Comparison of ENCODE assay signal across 1 cellular context in the genomic region with DNA sequence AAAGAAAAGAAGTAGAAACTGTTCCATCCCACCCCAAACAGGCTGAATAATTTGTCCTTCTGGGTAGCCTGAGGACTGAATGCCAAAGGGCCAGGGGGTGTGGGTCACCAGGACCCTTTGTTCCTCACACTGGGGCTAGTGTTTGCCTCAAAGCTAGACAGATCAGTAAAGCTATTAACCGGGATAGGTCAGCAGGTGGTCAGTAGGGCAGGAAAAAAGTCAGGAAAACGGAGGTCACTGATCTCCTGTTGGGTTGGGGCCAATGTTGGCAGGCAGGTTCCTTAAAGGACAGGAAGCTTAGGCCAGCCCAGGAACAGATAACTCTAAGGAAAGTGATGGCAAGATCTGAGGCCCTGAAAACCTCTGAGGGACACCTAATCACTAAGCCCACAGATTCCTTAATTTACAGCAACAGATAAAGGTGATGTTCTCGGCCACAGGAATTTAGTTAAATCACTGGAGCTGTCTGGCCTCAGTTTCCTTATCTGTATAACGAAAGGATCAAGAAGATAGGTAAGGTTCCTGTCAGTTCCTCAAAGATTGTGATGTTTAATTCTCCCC.
A peak's percentile ranks its signal among the peaks of the same experiment; 100 is the strongest.
TF ChIP-seq lines count a peak whose summit lies in the region.

No MANE protein-coding gene starts in this region.

TF ChIP-seq in liver, 16 proteins besides CTCF, POLR2A, EP300 and RAD21 (continued from another document):
- TF ChIP-seq, protein P1, sequence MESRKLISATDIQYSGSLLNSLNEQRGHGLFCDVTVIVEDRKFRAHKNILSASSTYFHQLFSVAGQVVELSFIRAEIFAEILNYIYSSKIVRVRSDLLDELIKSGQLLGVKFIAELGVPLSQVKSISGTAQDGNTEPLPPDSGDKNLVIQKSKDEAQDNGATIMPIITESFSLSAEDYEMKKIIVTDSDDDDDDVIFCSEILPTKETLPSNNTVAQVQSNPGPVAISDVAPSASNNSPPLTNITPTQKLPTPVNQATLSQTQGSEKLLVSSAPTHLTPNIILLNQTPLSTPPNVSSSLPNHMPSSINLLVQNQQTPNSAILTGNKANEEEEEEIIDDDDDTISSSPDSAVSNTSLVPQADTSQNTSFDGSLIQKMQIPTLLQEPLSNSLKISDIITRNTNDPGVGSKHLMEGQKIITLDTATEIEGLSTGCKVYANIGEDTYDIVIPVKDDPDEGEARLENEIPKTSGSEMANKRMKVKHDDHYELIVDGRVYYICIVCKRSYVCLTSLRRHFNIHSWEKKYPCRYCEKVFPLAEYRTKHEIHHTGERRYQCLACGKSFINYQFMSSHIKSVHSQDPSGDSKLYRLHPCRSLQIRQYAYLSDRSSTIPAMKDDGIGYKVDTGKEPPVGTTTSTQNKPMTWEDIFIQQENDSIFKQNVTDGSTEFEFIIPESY (IDR thresholded peaks at IDR 0.05) = no peak
- TF ChIP-seq EGR1 (IDR thresholded peaks at IDR 0.05; ENCODE audit: low read depth in 2 of 2) = peak in 1 of 2 donors; percentile 18
- no peak for TF ChIP-seq TAF1 (conservative IDR thresholded peaks at IDR 0.05)
- peak; percentile 92 for TF ChIP-seq SP1 (IDR thresholded peaks at IDR 0.05)
- TF ChIP-seq, protein P2, sequence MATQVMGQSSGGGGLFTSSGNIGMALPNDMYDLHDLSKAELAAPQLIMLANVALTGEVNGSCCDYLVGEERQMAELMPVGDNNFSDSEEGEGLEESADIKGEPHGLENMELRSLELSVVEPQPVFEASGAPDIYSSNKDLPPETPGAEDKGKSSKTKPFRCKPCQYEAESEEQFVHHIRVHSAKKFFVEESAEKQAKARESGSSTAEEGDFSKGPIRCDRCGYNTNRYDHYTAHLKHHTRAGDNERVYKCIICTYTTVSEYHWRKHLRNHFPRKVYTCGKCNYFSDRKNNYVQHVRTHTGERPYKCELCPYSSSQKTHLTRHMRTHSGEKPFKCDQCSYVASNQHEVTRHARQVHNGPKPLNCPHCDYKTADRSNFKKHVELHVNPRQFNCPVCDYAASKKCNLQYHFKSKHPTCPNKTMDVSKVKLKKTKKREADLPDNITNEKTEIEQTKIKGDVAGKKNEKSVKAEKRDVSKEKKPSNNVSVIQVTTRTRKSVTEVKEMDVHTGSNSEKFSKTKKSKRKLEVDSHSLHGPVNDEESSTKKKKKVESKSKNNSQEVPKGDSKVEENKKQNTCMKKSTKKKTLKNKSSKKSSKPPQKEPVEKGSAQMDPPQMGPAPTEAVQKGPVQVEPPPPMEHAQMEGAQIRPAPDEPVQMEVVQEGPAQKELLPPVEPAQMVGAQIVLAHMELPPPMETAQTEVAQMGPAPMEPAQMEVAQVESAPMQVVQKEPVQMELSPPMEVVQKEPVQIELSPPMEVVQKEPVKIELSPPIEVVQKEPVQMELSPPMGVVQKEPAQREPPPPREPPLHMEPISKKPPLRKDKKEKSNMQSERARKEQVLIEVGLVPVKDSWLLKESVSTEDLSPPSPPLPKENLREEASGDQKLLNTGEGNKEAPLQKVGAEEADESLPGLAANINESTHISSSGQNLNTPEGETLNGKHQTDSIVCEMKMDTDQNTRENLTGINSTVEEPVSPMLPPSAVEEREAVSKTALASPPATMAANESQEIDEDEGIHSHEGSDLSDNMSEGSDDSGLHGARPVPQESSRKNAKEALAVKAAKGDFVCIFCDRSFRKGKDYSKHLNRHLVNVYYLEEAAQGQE (IDR thresholded peaks at IDR 0.05) = peak; percentile 56
- peak; percentile 24 for TF ChIP-seq HNF4G (IDR thresholded peaks at IDR 0.05)
- no peak for TF ChIP-seq FOXA1 (IDR thresholded peaks at IDR 0.05)
- no peak for TF ChIP-seq FOXA2 (IDR thresholded peaks at IDR 0.05)
- TF ChIP-seq, protein P3, sequence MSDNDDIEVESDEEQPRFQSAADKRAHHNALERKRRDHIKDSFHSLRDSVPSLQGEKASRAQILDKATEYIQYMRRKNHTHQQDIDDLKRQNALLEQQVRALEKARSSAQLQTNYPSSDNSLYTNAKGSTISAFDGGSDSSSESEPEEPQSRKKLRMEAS (IDR thresholded peaks at IDR 0.05) = no peak
- no peak for TF ChIP-seq YY1 (IDR thresholded peaks at IDR 0.05)
- TF ChIP-seq GABPA (IDR thresholded peaks at IDR 0.05 in 1 of 2, conservative IDR thresholded peaks at IDR 0.05 in 1 of 2) = no peak
- peak; percentile 19 to 24 for TF ChIP-seq JUND (IDR thresholded peaks at IDR 0.05)
- peak; percentile 98 to 99 for TF ChIP-seq RXRA (IDR thresholded peaks at IDR 0.05)
- peak; percentile 63 to 76 for TF ChIP-seq HNF4A (conservative IDR thresholded peaks at IDR 0.05)
- peak; percentile 76 for TF ChIP-seq NR2F2 (IDR thresholded peaks at IDR 0.05)
TF ChIP-seq in liver: peak in this region for 8.
